In the genomic region with DNA sequence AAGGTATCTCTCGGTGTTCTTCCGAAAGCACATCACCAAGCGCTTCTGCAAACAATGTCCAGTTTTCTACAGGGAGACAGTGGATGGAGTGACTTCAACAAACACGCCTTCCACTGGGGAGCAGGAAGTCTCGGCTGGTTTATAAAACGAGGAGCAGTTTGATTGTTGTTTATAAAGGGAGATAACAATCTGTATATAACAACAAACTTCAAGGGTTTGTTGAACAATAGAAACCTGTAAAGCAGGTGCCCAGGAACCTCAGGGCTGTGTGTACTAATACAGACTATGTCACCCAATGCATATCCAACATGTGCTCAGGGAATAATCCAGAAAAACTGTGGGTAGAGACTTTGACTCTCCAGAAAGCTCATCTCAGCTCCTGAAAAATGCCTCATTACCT, we compare ENCODE assay signal across 34 cellular contexts. TPM values are rescaled to one million over a fixed set of nuclear protein-coding genes. Genes with fewer than 3 reads are reported as not detected.
"Had no signal": no experiment of that assay in that cellular context is flagged by ENCODE, and none has a peak within 500 bp of the region (broad histone marks: within the 10 kb centered on the region; RNA-seq: fewer than 3 reads in every experiment).

No MANE protein-coding gene starts in this region.

- H3K4me3 ChIP-seq: esophagus squamous epithelium, heart right ventricle, left ventricle myocardium inferior, lung, pancreas, prostate gland, skin epidermis, upper lobe of left lung, vagina had no signal

- H3K4me1 Mint-ChIP-seq: nephron progenitor cell had no signal

- H3K27ac Mint-ChIP-seq: activated T-cell treated with anti-CD3 and anti-CD28 coated beads, Interleukin-2, amount 50 U/mL, for 24 hours; nephron progenitor cell; stimulated activated naive CD8-positive, alpha-beta T cell treated with anti-CD3 and anti-CD28 coated beads, Interleukin-15, amount 100 ng/mL, for 72 hours had no signal

- DNase-seq: activated CD4-positive, alpha-beta T cell treated with anti-CD3 and anti-CD28 coated beads for 1 hour; activated CD4-positive, alpha-beta T cell treated with anti-CD3 and anti-CD28 coated beads, Interleukin-2, amount 50 U/mL, for 1 hour; activated CD8-positive, alpha-beta memory T cell treated with anti-CD3 and anti-CD28 coated beads, Interleukin-2, amount 50 U/mL, for 4 hours; activated gamma-delta T cell treated with Interleukin-2 at 50 U/mL for 16 hours; activated naive CD4-positive, alpha-beta T cell treated with anti-CD3 and anti-CD28 coated beads, Interleukin-2, amount 50 U/mL, for 16 hours; activated T-cell treated with anti-CD3 and anti-CD28 coated beads, Interleukin-2, amount 50 U/mL, for 24 hours; amniotic stem cell; brain microvascular endothelial cell; caudate nucleus; effector CD4-positive, alpha-beta T cell; esophagus squamous epithelium; foreskin melanocyte; heart right ventricle; islet precursor cell; left ventricle myocardium inferior; mesendoderm; nephron progenitor cell; pancreas; retina; stimulated activated CD4-positive, alpha-beta T cell treated with anti-CD3 and anti-CD28 coated beads, Interleukin-12 subunit alpha, Interleukin-12 subunit beta, amount 100 ng/mL, for 4 hours; stimulated activated CD4-positive, alpha-beta T cell treated with anti-CD3 and anti-CD28 coated beads, Interleukin-4, amount 100 ng/mL, for 1 hour; stimulated activated naive CD8-positive, alpha-beta T cell treated with anti-CD3 and anti-CD28 coated beads, Interleukin-15, amount 100 ng/mL, for 72 hours; substantia nigra; T-helper 9 cell; upper lobe of left lung had no signal

- H3K4me3 Mint-ChIP-seq: activated T-cell treated with anti-CD3 and anti-CD28 coated beads, Interleukin-2, amount 50 U/mL, for 24 hours; nephron progenitor cell; stimulated activated naive CD8-positive, alpha-beta T cell treated with anti-CD3 and anti-CD28 coated beads, Interleukin-15, amount 100 ng/mL, for 72 hours had no signal

- H3K9me3 Mint-ChIP-seq: activated T-cell treated with anti-CD3 and anti-CD28 coated beads, Interleukin-2, amount 50 U/mL, for 24 hours; nephron progenitor cell; stimulated activated naive CD8-positive, alpha-beta T cell treated with anti-CD3 and anti-CD28 coated beads, Interleukin-15, amount 100 ng/mL, for 72 hours had no signal

- H3K27me3 ChIP-seq: pancreas, upper lobe of left lung, vagina had no signal

- H3K36me3 ChIP-seq: brain microvascular endothelial cell, esophagus squamous epithelium, heart right ventricle, left ventricle myocardium inferior, pancreas, prostate gland, upper lobe of left lung, vagina had no signal

- ATAC-seq: heart right ventricle; pancreas; sciatic nerve; stimulated activated naive CD8-positive, alpha-beta T cell treated with anti-CD3 and anti-CD28 coated beads, Interleukin-15, amount 100 ng/mL, for 72 hours had no signal

- FAIRE-seq: astrocyte, endometrium, pancreas had no signal

RNA-seq across cellular contexts. Expression of a gene that starts 4.6 kb away (rescaled TPM):
- total RNA-seq: astrocyte, glomerular endothelial cell, myocyte had no signal

RNA-seq across cellular contexts. Expression of a gene that starts 12.3 kb away (rescaled TPM):
- total RNA-seq: astrocyte, glomerular endothelial cell, myocyte had no signal

RNA-seq across cellular contexts. Expression of a gene that starts 48.6 kb away (rescaled TPM):
- total RNA-seq: astrocyte, vagina had no signal
